Comparison of ENCODE assay signal across 11 cellular contexts in the genomic region with DNA sequence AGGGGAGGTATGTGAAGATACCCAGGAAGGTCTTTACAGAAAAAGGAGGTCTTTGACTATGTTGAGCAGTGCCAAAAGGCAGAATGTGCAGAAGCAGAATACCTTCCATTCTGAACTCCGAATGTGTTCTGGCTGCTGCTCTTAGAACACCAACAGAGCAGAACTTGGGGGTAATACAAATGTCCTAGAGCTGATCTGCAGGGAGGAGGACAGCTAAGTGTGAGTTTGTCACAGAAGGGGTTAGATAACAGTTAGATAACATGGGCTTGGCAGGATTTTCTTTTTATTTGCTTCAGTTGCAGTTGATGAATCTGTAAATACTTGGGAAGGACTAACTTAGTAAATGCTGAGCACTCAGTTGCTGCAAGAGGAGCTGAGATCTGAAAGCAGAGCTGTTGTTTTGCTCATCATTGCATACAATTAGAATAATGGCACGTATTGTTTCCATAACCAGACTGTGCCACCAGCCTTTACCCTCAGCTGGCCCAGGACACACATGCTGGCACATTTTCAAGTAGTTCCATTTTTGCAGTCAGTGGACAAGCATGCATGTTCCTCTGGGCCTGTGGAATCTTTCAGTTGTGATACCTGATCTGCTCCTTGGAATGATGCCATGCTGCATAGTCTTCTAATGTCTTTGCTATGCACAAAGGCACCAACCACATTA. TPM values are rescaled to one million over a fixed set of nuclear protein-coding genes. Genes with fewer than 3 reads are reported as not detected.
DNase-seq lines count a peak whose midpoint lies in the region; ATAC-seq, FAIRE-seq and TF ChIP-seq lines count a peak whose summit lies in the region.
"Had no signal": no experiment of that assay in that cellular context is flagged by ENCODE, and none has a peak within 500 bp of the region (broad histone marks: within the 10 kb centered on the region; RNA-seq: fewer than 3 reads in every experiment).

No MANE protein-coding gene starts in this region.

- intact Hi-C loops in GM12878 (cut with micrococcal nuclease; ENCODE audit: unreplicated experiment): no loop called here
- intact Hi-C loops in left lung (cut with DNase I): no loop called here
- intact Hi-C loops in transverse colon (cut with DNase I; ENCODE audit: low total_unique reads): no loop called here
- intact Hi-C loops in Caco-2 (cut with micrococcal nuclease; ENCODE audit: unreplicated experiment): no loop called here

- no peak overlapping the region for H3K4me2 ChIP-seq in GM12878 (ENCODE audit: control insufficient read depth, insufficient read depth)

- TF ChIP-seq EP300 in GM12878 (IDR thresholded peaks at IDR 0.05; ENCODE audit: borderline replicate concordance in 1 of 2, control insufficient read depth in 1 of 2, low read depth in 2 of 2, low read length in 2 of 2) (no peak), transverse colon (IDR thresholded peaks at IDR 0.05; ENCODE audit: low read depth) (no peak)

- FAIRE-seq in GM12878 (lab: Jason Lieb, UNC): no peak

- no peaks in the 10 kb centered on the region for H4K20me1 ChIP-seq in GM12878 (ENCODE audit: control insufficient read depth, insufficient read depth)

- H3K36me3 Mint-ChIP-seq in Caco-2 (ENCODE audit: insufficient read depth, unreplicated experiment): peaks cover 20% of the 10 kb centered on the region

- H3K27me3 ChIP-seq in AG04450 (ENCODE audit: control insufficient read depth, insufficient read depth, low read length) (no peaks in the 10 kb centered on the region), GM12878 (replicated peaks in 1 of 2; ENCODE audit: control insufficient read depth in 2 of 2, insufficient read depth in 2 of 2, low read length in 1 of 2) (no peaks in the 10 kb centered on the region), left lung (no peaks in the 10 kb centered on the region), transverse colon (no peaks in the 10 kb centered on the region), Caco-2 (replicated peaks; ENCODE audit: control insufficient read depth, insufficient read depth, low read length) (no peaks in the 10 kb centered on the region)

- in situ Hi-C loops in GM12878 (cut with MboI) (no loop called here), transverse colon (cut with MboI; ENCODE audit: low pct_ligation_motif_present in 1 of 4, low pct_unique_long_range_greater_than_20kb in 1 of 4, low sequenced_read_pairs in 3 of 4) (no loop called here)

- CTCF ChIA-PET in AG04450 (lab: Charles Lee): interaction anchor here (0.6 to 2.5 kb wide), 6 partner anchors 35 to 397 kb away, joined by 3 to 15 read pairs (median 5); no protein-coding TSS in a partner anchor
- CTCF ChIA-PET in GM12878 (lab: Yijun Ruan, JAX): interaction anchor here (0.8 to 2.9 kb wide), 4 partner anchors 16 to 391 kb away, joined by 3 to 6 read pairs (median 4); no protein-coding TSS in a partner anchor
- CTCF ChIA-PET in Caco-2 (lab: Charles Lee): no interaction called here

- no peak overlapping the region for H2AFZ ChIP-seq in GM12878 (ENCODE audit: control insufficient read depth, low read depth, low read length)

- TF ChIP-seq POLR2A in GM12878 (IDR thresholded peaks at IDR 0.05; ENCODE audit: low read depth, low read length) (peak; percentile 13; the same call in 1 of the 2 replicates), transverse colon (IDR thresholded peaks at IDR 0.05) (no peak)

- no peaks in the 10 kb centered on the region for H3K9me3 ChIP-seq in AG04450 (ENCODE audit: control insufficient read depth, insufficient read depth, low read length)
- H3K9me3 ChIP-seq in GM12878 (replicated peaks; ENCODE audit: control insufficient read depth, insufficient read depth, low read length): no peaks in the 10 kb centered on the region
- no peaks in the 10 kb centered on the region for H3K9me3 ChIP-seq in left lung
- H3K9me3 ChIP-seq in transverse colon: no peaks in the 10 kb centered on the region
- no peaks in the 10 kb centered on the region for H3K9me3 ChIP-seq in Caco-2

- H3K4me1 Mint-ChIP-seq in Caco-2 (ENCODE audit: low read depth, unreplicated experiment): peaks cover 6% of the 10 kb centered on the region

- BruUV-seq in GM12878 (replicated peaks; lab: Mats Ljungman, UMichigan): no TSS peak
- BruUV-seq in Caco-2 (replicated peaks; lab: Mats Ljungman, UMichigan): no TSS peak

- H3K4me3 ChIP-seq in AG04450 (ENCODE audit: low read depth, low read length): no peak overlapping the region
- H3K4me3 ChIP-seq in GM12878: no peak overlapping the region
- H3K4me3 ChIP-seq in left lung: no peak overlapping the region
- H3K4me3 ChIP-seq in transverse colon: no peak overlapping the region
- no peak overlapping the region for H3K4me3 ChIP-seq in Caco-2 (ENCODE audit: low read depth, low read length)

- POLR2A ChIA-PET in AG04450 (lab: Yijun Ruan, JAX): interaction anchor here (0.6 kb wide), 1 partner anchor 111 kb away, joined by 5 read pairs; no protein-coding TSS in a partner anchor
- POLR2A ChIA-PET in GM12878 (lab: Charles Lee): no interaction called here
- POLR2A ChIA-PET in Caco-2 (lab: Charles Lee): interaction anchor here (0.5 kb wide), 1 partner anchor 424 kb away, joined by 6 read pairs; no protein-coding TSS in a partner anchor

- H3K27ac ChIP-seq in AG04450 (ENCODE audit: low read depth, low read length): no peak overlapping the region
- H3K27ac ChIP-seq in GM12878 (ENCODE audit: control insufficient read depth, insufficient read depth): no peak overlapping the region
- H3K27ac ChIP-seq in left lung: no peak overlapping the region
- H3K27ac ChIP-seq in transverse colon: no peak overlapping the region

- H3K36me3 ChIP-seq in GM12878 (ENCODE audit: control insufficient read depth in 2 of 2, insufficient read depth in 2 of 2, low read length in 1 of 2) (peaks cover 1 to 28% of the 10 kb centered on the region in 2 experiments), left lung (no peaks in the 10 kb centered on the region), transverse colon (no peaks in the 10 kb centered on the region), Caco-2 (ENCODE audit: control insufficient read depth, insufficient read depth, low read length) (peaks cover 1% of the 10 kb centered on the region; the same call in 1 of the 2 replicates)

- TF ChIP-seq RAD21 in GM12878 (IDR thresholded peaks at IDR 0.05; ENCODE audit: insufficient read depth, low read depth, low read length): no peak

- SMC1A ChIA-PET in GM12878 (lab: Charles Lee; ENCODE audit: uncharacterized antibody, unreplicated experiment): interaction anchor here (0.6 to 1.3 kb wide), 4 partner anchors 18 to 830 kb away, joined by 3 read pairs; no protein-coding TSS in a partner anchor

- no peaks in the 10 kb centered on the region for H3K9me3 Mint-ChIP-seq in Caco-2 (ENCODE audit: unreplicated experiment)
- H3K9me3 Mint-ChIP-seq: T-cell had no signal

- H3K9ac ChIP-seq in GM12878 (ENCODE audit: control insufficient read depth, insufficient read depth, low read length): no peak overlapping the region

- no peaks in the 10 kb centered on the region for H3K79me2 ChIP-seq in GM12878 (ENCODE audit: control insufficient read depth, insufficient read depth, low read length)

- RAD21 ChIA-PET in GM12878 (lab: Charles Lee; ENCODE audit: unreplicated experiment): no interaction called here

- peaks cover 3% of the 10 kb centered on the region; the same call in 1 of the 2 replicates for H3K4me1 ChIP-seq in GM12878 (ENCODE audit: control insufficient read depth, insufficient read depth, low read length)
- no peaks in the 10 kb centered on the region for H3K4me1 ChIP-seq in left lung
- no peaks in the 10 kb centered on the region for H3K4me1 ChIP-seq in transverse colon
- no peaks in the 10 kb centered on the region for H3K4me1 ChIP-seq in Caco-2

- no peak overlapping the region for H3K4me3 Mint-ChIP-seq in Caco-2 (ENCODE audit: unreplicated experiment)
- H3K4me3 Mint-ChIP-seq: T-cell had no signal

- DNase-seq in AG04450 (ENCODE audit: low read depth, low spot score) (peak; percentile 92), HT1080 (ENCODE audit: low read depth) (peak; percentile 89), GM12878 (ENCODE audit: low read depth, low spot score) (no peak), left lung (no peak), transverse colon (no peak), Caco-2 (no peak), NCI-H187 (lab: John Stamatoyannopoulos, UW) (no peak)
- DNase-seq: activated naive CD4-positive, alpha-beta T cell treated with anti-CD3 and anti-CD28 coated beads, Interleukin-2, amount 50 U/mL, for 16 hours; DND-41; T-cell had no signal

- no peak overlapping the region for H3K27ac Mint-ChIP-seq in Caco-2 (ENCODE audit: unreplicated experiment)
- H3K27ac Mint-ChIP-seq: T-cell had no signal

- ATAC-seq in GM12878: no peak
- ATAC-seq in left lung: peak; percentile 16
- no peak for ATAC-seq in GM19324 (IDR thresholded peaks at IDR 0.05; ENCODE audit: low FRiP score, unreplicated experiment)
- ATAC-seq: T-cell had no signal

- H3K27me3 Mint-ChIP-seq in Caco-2 (ENCODE audit: insufficient read depth, unreplicated experiment): no peaks in the 10 kb centered on the region
- H3K27me3 Mint-ChIP-seq: T-cell had no signal

- TF ChIP-seq CTCF in AG04450 (IDR thresholded peaks at IDR 0.05; ENCODE audit: low read depth, low read length) (no peak), GM12878 (IDR thresholded peaks at IDR 0.05 in 2 of 3, conservative IDR thresholded peaks at IDR 0.05 in 1 of 3; ENCODE audit: control insufficient read depth in 2 of 3, extremely low read depth in 1 of 3, insufficient read depth in 1 of 3, low read depth in 3 of 3, low read length in 3 of 3) (no peak), left lung (IDR thresholded peaks at IDR 0.05) (no peak), transverse colon (IDR thresholded peaks at IDR 0.05) (no peak), Caco-2 (IDR thresholded peaks at IDR 0.05; ENCODE audit: insufficient read depth in 1 of 2, low read depth in 1 of 2, low read length in 1 of 2, severe bottlenecking in 1 of 2, unreplicated experiment in 1 of 2) (no peak)

- 97% methylated on average over 2 of the region's 2 CpGs for WGBS in GM12878 (ENCODE audit: insufficient coverage, insufficient replicate concordance, low lambda C conversion rate, missing lambda C conversion rate)
- 79% methylated on average over 2 of the region's 2 CpGs; no CpG with 5 or more reads in 1 of the 2 donors for WGBS in transverse colon (ENCODE audit: low coverage in 1 of 2), 2 donors

RNA-seq across cellular contexts. Expression of a gene that starts 55.9 kb away (rescaled TPM):
- polyA plus RNA-seq in AG04450 (2011; rRNA removed) (58.3 and 63.8 TPM in 2 replicates), GM12878 (2011; rRNA removed) (19.7 and 23.7 TPM in 2 replicates), GM12878 (2014; fragmentation: Illumina TruSeq; extraction: Trizol) (141 and 143 TPM in 2 replicates), GM12878 (2014; fragmentation: Nextera tagmentation; extraction: Ambion mirVana) (10 to 100 TPM; 62.5 to 83.7 TPM), GM12878 (2014; rRNA removed) (128 and 141 TPM in 2 replicates), GM12878 (2016; fragmentation: Nextera tagmentation; extraction: Ambion mirVana) (100 to 1,000 TPM; 242 to 245 TPM)
- 55.3 and 77.2 TPM in 2 replicates for polyA minus RNA-seq in AG04450 (2011; rRNA and poly(A)+ RNA removed)
- 47.5 and 51.0 TPM in 2 replicates for total RNA-seq in HT1080 (2014; rRNA removed; shearing (Covaris generic))
- polyA plus RNA-seq in HT1080 (2015; cell fraction: cytosol; rRNA removed): 78.8 and 90.3 TPM in 2 replicates
- 124 and 140 TPM in 2 replicates for polyA plus RNA-seq in HT1080 (2015; cell fraction: nucleus; rRNA removed)
- total RNA-seq in GM12878 (2013; cell fraction: nucleolus; rRNA removed): 50.8 and 52.0 TPM in 2 replicates
- total RNA-seq in GM12878 (2014; rRNA removed) (140 and 149 TPM in 2 replicates), GM12878 (2014; rRNA removed; fragmentation: Illumina TruSeq; extraction: Trizol) (95.2 and 96.2 TPM in 2 replicates), GM12878 (2021) (114 and 116 TPM in 2 replicates), left lung (10 to 100 TPM in 1 of 2 donors, 1 to 10 TPM in 1; 8.3 to 13.1 TPM), transverse colon (1 to 10 TPM in 2 of 4 donors, not detected in 2; 2.2 to 5.2 TPM), Caco-2 (2022) (32.9 and 35.2 TPM in 2 replicates)
- polyA plus RNA-seq in GM12878 (2011; ENCODE audit: low read depth): 78.4 TPM
- polyA plus RNA-seq in GM12878 (2011; cell fraction: cytosol; rRNA removed): 18.6 and 22.3 TPM in 2 replicates
- 30.2 and 33.1 TPM in 2 replicates for polyA plus RNA-seq in GM12878 (2011; cell fraction: nucleus; rRNA removed)
- 92.4 and 94.8 TPM in 2 replicates for polyA plus RNA-seq in GM12878 (2012)
- 27.0 and 41.7 TPM in 2 replicates for polyA minus RNA-seq in GM12878 (2011; rRNA and poly(A)+ RNA removed)
- 6.1 and 7.5 TPM in 2 replicates for polyA minus RNA-seq in GM12878 (2011; cell fraction: cytosol; rRNA and poly(A)+ RNA removed)
- polyA minus RNA-seq in GM12878 (2011; cell fraction: nucleus; rRNA and poly(A)+ RNA removed): 12.8 and 19.2 TPM in 2 replicates

Comparison
In these comparisons a context has a peak if more than half of its experiments do, and no peak if none do; other contexts are left out.
1. DNase-seq: peak in AG04450 (single experiment) and HT1080 (single experiment); none in GM12878 (single experiment), left lung (0 of 2), transverse colon (single experiment), Caco-2 (0 of 2) and NCI-H187 (0 of 2).